Comparison of ENCODE assay signal across 8 cellular contexts in genomic region chr6:80457044-80457933, GRCh38.
A peak's percentile ranks its signal among the peaks of the same experiment; 100 is the strongest.
DNase-seq lines count a peak whose midpoint lies in the region; ATAC-seq and TF ChIP-seq lines count a peak whose summit lies in the region.
"Had no signal": no experiment of that assay in that cellular context is flagged by ENCODE, and none has a peak within 500 bp of the region (broad histone marks: within the 10 kb centered on the region; RNA-seq: fewer than 3 reads in every experiment).

No MANE protein-coding gene starts in this region.

- H3K9me3 Mint-ChIP-seq in activated CD4-positive, alpha-beta memory T cell treated with anti-CD3 and anti-CD28 coated beads for 36 hours: no peaks in the 10 kb centered on the region

- CTCF ChIA-PET in activated CD4-positive, alpha-beta memory T cell treated with anti-CD3 and anti-CD28 coated beads for 36 hours (lab: Charles Lee): no interaction called here

- no peaks in the 10 kb centered on the region for H3K36me3 ChIP-seq in tibial artery

- no peak overlapping the region for H3K4me3 ChIP-seq in tibial artery

- in situ Hi-C loops in T47D (cut with HindIII; ENCODE audit: low pct_unique_long_range_greater_than_20kb, low sequenced_read_pairs): no loop called here

- H3K27me3 Mint-ChIP-seq in activated CD4-positive, alpha-beta memory T cell treated with anti-CD3 and anti-CD28 coated beads for 36 hours: no peaks in the 10 kb centered on the region

- no peak for TF ChIP-seq CTCF in tibial artery (IDR thresholded peaks at IDR 0.05)

- ATAC-seq in GM18505 (IDR thresholded peaks at IDR 0.05; ENCODE audit: unreplicated experiment): no peak

- no peak overlapping the region for H3K27ac ChIP-seq in tibial artery

- H3K4me3 Mint-ChIP-seq in activated CD4-positive, alpha-beta memory T cell treated with anti-CD3 and anti-CD28 coated beads for 36 hours: no peak overlapping the region

- intact Hi-C loops in tibial artery (cut with DNase I; ENCODE audit: low total_unique reads): no loop called here
- intact Hi-C loops in activated CD4-positive, alpha-beta memory T cell treated with anti-CD3 and anti-CD28 coated beads for 36 hours (cut with micrococcal nuclease): no loop called here

- no peaks in the 10 kb centered on the region for H3K36me3 Mint-ChIP-seq in activated CD4-positive, alpha-beta memory T cell treated with anti-CD3 and anti-CD28 coated beads for 36 hours

- H3K4me1 Mint-ChIP-seq in activated CD4-positive, alpha-beta memory T cell treated with anti-CD3 and anti-CD28 coated beads for 36 hours (ENCODE audit: low read depth): no peaks in the 10 kb centered on the region

- TF ChIP-seq EP300 in Ishikawa (IDR thresholded peaks at IDR 0.05; ENCODE audit: borderline replicate concordance): no peak

- no peak for TF ChIP-seq POLR2A in GM18505 (IDR thresholded peaks at IDR 0.05; ENCODE audit: borderline replicate concordance, extremely low read depth, insufficient read depth, insufficient read length)

- peaks cover 0 to 12% (median 9%) of the 10 kb centered on the region in 4 donors for H3K4me1 ChIP-seq in tibial artery

- no peak overlapping the region for H3K27ac Mint-ChIP-seq in activated CD4-positive, alpha-beta memory T cell treated with anti-CD3 and anti-CD28 coated beads for 36 hours

- no peaks in the 10 kb centered on the region for H3K27me3 ChIP-seq in tibial artery

- TF ChIP-seq RAD21 in Ishikawa (IDR thresholded peaks at IDR 0.05; ENCODE audit: low read depth): no peak

- DNase-seq in T47D (ENCODE audit: low read depth in 1 of 2, low spot score in 1 of 2) (peak; percentile 3 to 66), iris pigment epithelial cell (ENCODE audit: low read depth) (peak; percentile 97), tibial artery (peak; percentile 78 to 88)
- DNase-seq in central memory CD4-positive, alpha-beta T cell: no peak
- no peak for DNase-seq in activated CD4-positive, alpha-beta memory T cell treated with anti-CD3 and anti-CD28 coated beads for 36 hours
- DNase-seq: SHP77 treated with DMSO at 0.1 percent for 48 hours had no signal

- H3K9me3 ChIP-seq in tibial artery: no peaks in the 10 kb centered on the region

- POLR2A ChIA-PET in activated CD4-positive, alpha-beta memory T cell treated with anti-CD3 and anti-CD28 coated beads for 36 hours (lab: Charles Lee): no interaction called here

TF ChIP-seq in Ishikawa, 13 proteins besides CTCF, POLR2A, EP300 and RAD21:
- no peak for TF ChIP-seq TEAD4 (IDR thresholded peaks at IDR 0.05)
- TF ChIP-seq CREB1 (IDR thresholded peaks at IDR 0.05; ENCODE audit: low read depth): no peak
- no peak for TF ChIP-seq REST (IDR thresholded peaks at IDR 0.05; ENCODE audit: low read depth)
- peak; percentile 23; the same call in 1 of the 2 replicates for TF ChIP-seq CEBPB (IDR thresholded peaks at IDR 0.05)
- 0 out of 2 replicates have a peak, but pooled peaks have one; percentile 20 for TF ChIP-seq MAX (IDR thresholded peaks at IDR 0.05)
- no peak for TF ChIP-seq EGR1 (IDR thresholded peaks at IDR 0.05)
- TF ChIP-seq NFIC (IDR thresholded peaks at IDR 0.05): peak; percentile 79
- TF ChIP-seq TCF12 (IDR thresholded peaks at IDR 0.05; ENCODE audit: low read depth): 0 out of 2 replicates have a peak, but pooled peaks have one; percentile 21
- TF ChIP-seq USF1 (IDR thresholded peaks at IDR 0.05): no peak
- TF ChIP-seq ZBTB7A (IDR thresholded peaks at IDR 0.05; ENCODE audit: low read depth): no peak
- TF ChIP-seq FOXM1 (IDR thresholded peaks at IDR 0.05; ENCODE audit: borderline replicate concordance, low read depth): no peak
- TF ChIP-seq YY1 (IDR thresholded peaks at IDR 0.05; ENCODE audit: low read depth): no peak

Comparison
In these comparisons a context has a peak if more than half of its experiments do, and no peak if none do; other contexts are left out.
1. DNase-seq: peak in T47D (2 of 2), iris pigment epithelial cell (single experiment) and tibial artery (2 of 2); none in central memory CD4-positive, alpha-beta T cell (single experiment) and activated CD4-positive, alpha-beta memory T cell treated with anti-CD3 and anti-CD28 coated beads for 36 hours (single experiment).